8 cellular contexts compared by ENCODE assay signal in the genomic region with DNA sequence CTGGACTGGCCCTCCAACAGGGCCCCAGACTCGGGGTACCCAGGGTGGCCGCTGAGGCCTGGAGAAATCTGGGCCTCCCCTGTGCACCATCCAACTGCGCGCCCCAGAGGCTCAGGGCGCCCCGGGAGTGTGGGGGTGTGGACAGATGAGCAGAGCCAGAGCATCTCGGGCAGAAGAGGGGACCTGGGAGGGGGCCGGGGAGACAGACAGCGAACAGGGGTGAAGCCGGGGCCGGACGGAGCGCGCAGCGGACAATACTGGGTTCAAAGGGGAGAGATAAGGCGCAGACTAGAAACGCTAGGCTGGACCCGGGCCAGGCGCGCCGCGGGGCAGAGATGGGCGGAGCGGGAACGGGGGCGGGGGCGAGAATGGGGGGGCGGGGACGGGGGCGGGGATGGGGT. TPM values are rescaled to one million over a fixed set of nuclear protein-coding genes. Genes with fewer than 3 reads are reported as not detected.
DNase-seq lines count a peak whose midpoint lies in the region; FAIRE-seq and TF ChIP-seq lines count a peak whose summit lies in the region.

No MANE protein-coding gene starts in this region.

- H3K9me3 ChIP-seq in CD4-positive, alpha-beta memory T cell (ENCODE audit: control insufficient read depth in 1 of 2, low read length in 2 of 2) = no peaks in the 10 kb centered on the region
- H3K9me3 ChIP-seq in SK-N-SH = no peaks in the 10 kb centered on the region
- peaks cover 1% of the 10 kb centered on the region for H3K9me3 ChIP-seq in trophoblast cell (ENCODE audit: insufficient read depth, low read depth, low read length)

- H3K18ac ChIP-seq in trophoblast cell (ENCODE audit: low read length) = peak overlapping the region; percentile 37

- CTCF ChIA-PET in CD4-positive, alpha-beta memory T cell (lab: Charles Lee; ENCODE audit: partially characterized antibody) = no interaction called here
- CTCF ChIA-PET in SK-N-SH (lab: Yijun Ruan, JAX) = interaction anchor here (2.9 kb wide), 1 partner anchor 44 kb away, joined by 10 read pairs; no protein-coding TSS in a partner anchor

- 0% methylated on average over 13 of the region's 30 CpGs for WGBS in SK-N-SH (ENCODE audit: low lambda C conversion rate)
- WGBS in trophoblast cell (ENCODE audit: extremely low coverage, insufficient coverage, insufficient read length) = no CpG with 5 or more reads among the region's 30 CpGs

- no peak for DNase-seq in CD4-positive, alpha-beta memory T cell
- DNase-seq in H54 (ENCODE audit: insufficient read length, low spot score) (peak; percentile 60), SK-N-SH (no peak), fibroblast of villous mesenchyme (ENCODE audit: low read depth) (no peak), trophoblast cell (no peak), SK-N-DZ (ENCODE audit: low spot score) (no peak), pons (ENCODE audit: low spot score) (no peak)
- DNase-seq in effector CD8-positive, alpha-beta T cell (lab: John Stamatoyannopoulos, UW) = no peak

- no peak for TF ChIP-seq RAD21 in SK-N-SH (IDR thresholded peaks at IDR 0.05; ENCODE audit: low read length)

- no peaks in the 10 kb centered on the region; the same call in 1 of the 2 replicates for H4K20me1 ChIP-seq in SK-N-SH (ENCODE audit: insufficient read depth)

- intact Hi-C loops in CD4-positive, alpha-beta memory T cell (cut with micrococcal nuclease) = loop anchor here (1.0 to 2.0 kb wide), 4 partner anchors 14 to 265 kb away; partner anchors contain the start of gene TIMM44

- H3K4me2 ChIP-seq in SK-N-SH (peak overlapping the region; percentile 86), trophoblast cell (ENCODE audit: low read length) (peak overlapping the region; percentile 77)

- peak overlapping the region; percentile 55 for H4K91ac ChIP-seq in trophoblast cell (ENCODE audit: low read depth, low read length)

- H3K9ac ChIP-seq in SK-N-SH = peak overlapping the region; percentile 65
- no peak overlapping the region for H3K9ac ChIP-seq in trophoblast cell (ENCODE audit: low read length)

- no peaks in the 10 kb centered on the region for H3K9me2 ChIP-seq in SK-N-SH

- H3K14ac ChIP-seq in trophoblast cell (ENCODE audit: low read length) = peak overlapping the region; percentile 38

- H3K23ac ChIP-seq in trophoblast cell (ENCODE audit: low read length) = no peak overlapping the region

- H2AFZ ChIP-seq in SK-N-SH (ENCODE audit: low read depth) (peak overlapping the region; percentile 84; the same call in 1 of the 2 replicates), trophoblast cell (ENCODE audit: insufficient read depth, low read length, poor library complexity) (peak overlapping the region; percentile 57)

- POLR2A ChIA-PET in CD4-positive, alpha-beta memory T cell (lab: Charles Lee; ENCODE audit: partially characterized antibody) = interaction anchor here (1.0 to 3.4 kb wide), 4 partner anchors 14 to 265 kb away, joined by 3 to 50 read pairs (median 14); partner anchors contain the start of genes NDUFA7, RPS28 and TIMM44
- POLR2A ChIA-PET in SK-N-SH (lab: Yijun Ruan, JAX) = interaction anchor here (0.6 to 1.3 kb wide), 2 partner anchors 10 to 50 kb away, joined by 3 read pairs; no protein-coding TSS in a partner anchor

- H3K4me1 Mint-ChIP-seq in CD4-positive, alpha-beta memory T cell = peaks cover 10 to 26% (median 19%) of the 10 kb centered on the region in 4 donors

- peaks cover 6% of the 10 kb centered on the region; the same call in 1 of the 2 replicates for H3K79me2 ChIP-seq in SK-N-SH (ENCODE audit: insufficient read depth)
- H3K79me2 ChIP-seq in trophoblast cell (ENCODE audit: control insufficient read depth, insufficient read depth, low read length, poor library complexity) = peaks cover 12% of the 10 kb centered on the region

- H4K12ac ChIP-seq in trophoblast cell (ENCODE audit: low read depth, low read length) = peak overlapping the region; percentile 39

- peaks cover 0 to 1% (median 0%) of the 10 kb centered on the region in 8 donors for H3K9me3 Mint-ChIP-seq in CD4-positive, alpha-beta memory T cell

- peaks cover 19% of the 10 kb centered on the region for H3K4me1 ChIP-seq in CD4-positive, alpha-beta memory T cell (ENCODE audit: insufficient read depth, low read length)
- H3K4me1 ChIP-seq in SK-N-SH (ENCODE audit: control insufficient read depth in 1 of 2, insufficient read depth in 2 of 2, low read depth in 1 of 2, low read length in 1 of 2) (peaks cover 0 to 16% of the 10 kb centered on the region in 2 experiments; a peak in 2 of 4 replicates), trophoblast cell (ENCODE audit: control insufficient read depth in 1 of 2, insufficient read depth in 2 of 2, low read length in 2 of 2) (peaks cover 18 to 19% of the 10 kb centered on the region in 2 experiments)

- no peak for TF ChIP-seq POLR2A in H54 (IDR thresholded peaks at IDR 0.05; ENCODE audit: low read depth, low read length)

- no peaks in the 10 kb centered on the region for H3K27me3 Mint-ChIP-seq in CD4-positive, alpha-beta memory T cell

- no peaks in the 10 kb centered on the region for H3K36me3 ChIP-seq in CD4-positive, alpha-beta memory T cell (ENCODE audit: insufficient read depth, low read length)
- H3K36me3 ChIP-seq in SK-N-SH (replicated peaks in 1 of 2; ENCODE audit: control insufficient read depth in 1 of 2, insufficient read depth in 2 of 2, low read length in 1 of 2) = no peaks in the 10 kb centered on the region
- H3K36me3 ChIP-seq in trophoblast cell (ENCODE audit: control insufficient read depth in 1 of 2, insufficient read depth in 2 of 2, low read length in 2 of 2) = no peaks in the 10 kb centered on the region

- H3K27ac ChIP-seq in CD4-positive, alpha-beta memory T cell (ENCODE audit: low read depth, low read length) = peak overlapping the region; percentile 49
- peak overlapping the region in 1 of 2 experiments; percentile 73; a peak in 2 of 4 replicates for H3K27ac ChIP-seq in SK-N-SH (ENCODE audit: low read depth in 2 of 2, low read length in 1 of 2)
- no peak overlapping the region for H3K27ac ChIP-seq in trophoblast cell (ENCODE audit: low read depth, low read length)

- no peak for FAIRE-seq in H54 (lab: Jason Lieb, UNC)

- H3K4me3 Mint-ChIP-seq in CD4-positive, alpha-beta memory T cell = peak overlapping the region; percentile 64 to 84 (median 79)

- no peak overlapping the region for H2BK120ac ChIP-seq in trophoblast cell (ENCODE audit: insufficient read depth, low read length, poor library complexity)

- H2AK5ac ChIP-seq in trophoblast cell (ENCODE audit: low read length) = no peak overlapping the region

- peaks cover 6 to 13% of the 10 kb centered on the region in 2 donors for H3K36me3 Mint-ChIP-seq in CD4-positive, alpha-beta memory T cell

- H3K4me3 ChIP-seq in CD4-positive, alpha-beta memory T cell (ENCODE audit: low read length in 2 of 2) = no peak overlapping the region
- H3K4me3 ChIP-seq in SK-N-SH (ENCODE audit: low read depth in 2 of 2, low read length in 1 of 2) (peak overlapping the region; percentile 43 to 61), fibroblast of villous mesenchyme (ENCODE audit: low read depth, low read length) (peak overlapping the region; percentile 61), trophoblast cell (ENCODE audit: low read depth, low read length) (peak overlapping the region; percentile 23)

- H2BK12ac ChIP-seq in trophoblast cell (ENCODE audit: low read length) = peak overlapping the region; percentile 1

- H3K79me1 ChIP-seq in trophoblast cell (ENCODE audit: low read length) = peaks cover 10% of the 10 kb centered on the region

- peak overlapping the region; percentile 8 for H2BK5ac ChIP-seq in trophoblast cell (ENCODE audit: low read depth, low read length, poor library complexity)

- no peaks in the 10 kb centered on the region for H3K27me3 ChIP-seq in CD4-positive, alpha-beta memory T cell (ENCODE audit: insufficient read depth, low read length)
- no peaks in the 10 kb centered on the region for H3K27me3 ChIP-seq in SK-N-SH (ENCODE audit: insufficient read depth)
- H3K27me3 ChIP-seq in trophoblast cell (ENCODE audit: insufficient read depth, low read length) = no peaks in the 10 kb centered on the region

- no peak overlapping the region for H3K4ac ChIP-seq in trophoblast cell (ENCODE audit: low read depth, low read length)

- no peak for TF ChIP-seq CTCF in SK-N-SH (IDR thresholded peaks at IDR 0.05)
- no peak for TF ChIP-seq CTCF in fibroblast of villous mesenchyme (IDR thresholded peaks at IDR 0.05; ENCODE audit: insufficient read depth, low read depth, low read length)

- H3K27ac Mint-ChIP-seq in CD4-positive, alpha-beta memory T cell = peak overlapping the region in 4 of 7 donors; percentile 60 to 70 (median 67)

- TF ChIP-seq EP300 in SK-N-SH (IDR thresholded peaks at IDR 0.05; ENCODE audit: borderline replicate concordance in 1 of 2, low read depth in 1 of 2, low read length in 1 of 2) = no peak

- peak overlapping the region; percentile 63 for H4K8ac ChIP-seq in trophoblast cell (ENCODE audit: low read depth, low read length)

- H3F3A ChIP-seq in SK-N-SH (replicated peaks; ENCODE audit: insufficient read depth) = no peaks in the 10 kb centered on the region

TF ChIP-seq in SK-N-SH, 30 proteins besides CTCF, POLR2A, EP300 and RAD21 (continues in another document):
- TF ChIP-seq JUND (IDR thresholded peaks at IDR 0.05) (no peak), NFIC (IDR thresholded peaks at IDR 0.05; ENCODE audit: borderline replicate concordance) (0 out of 2 replicates have a peak, but pooled peaks have one; percentile 42), ELF1 (IDR thresholded peaks at IDR 0.05) (no peak), CHD2 (IDR thresholded peaks at IDR 0.05; ENCODE audit: low read length, partially characterized antibody) (no peak), MXI1 (IDR thresholded peaks at IDR 0.05; ENCODE audit: low read depth, low read length) (no peak)

RNA-seq across cellular contexts. Expression of gene CERS4, which starts 0.5 kb away (rescaled TPM):
- 10 to 100 TPM; 29.2 to 30.6 TPM for total RNA-seq in CD4-positive, alpha-beta memory T cell
- polyA plus RNA-seq in CD4-positive, alpha-beta memory T cell = 10 to 100 TPM; 11.3 to 15.4 TPM
- polyA plus RNA-seq in SK-N-SH (2012; rRNA removed) = 36.5 and 41.4 TPM in 2 replicates
- polyA plus RNA-seq in SK-N-SH (2012; cell fraction: cytosol; rRNA removed) = 19.7 and 28.8 TPM in 2 replicates
- polyA plus RNA-seq in SK-N-SH (2012; cell fraction: nucleus; rRNA removed) = 33.0 and 44.4 TPM in 2 replicates
- total RNA-seq in fibroblast of villous mesenchyme = 6.0 and 10.3 TPM in 2 replicates
- 11.5 and 13.1 TPM in 2 replicates for polyA plus RNA-seq in trophoblast cell (2013)
- 24.1 and 31.8 TPM in 2 replicates for polyA plus RNA-seq in SK-N-DZ (2014; cell fraction: cytosol; rRNA removed)
- 22.3 and 25.7 TPM in 2 replicates for polyA plus RNA-seq in SK-N-DZ (2014; cell fraction: nucleus; rRNA removed)

RNA-seq across cellular contexts. Expression of gene FBN3, which starts 59.3 kb away (rescaled TPM):
- total RNA-seq in CD4-positive, alpha-beta memory T cell = not detected
- polyA plus RNA-seq in CD4-positive, alpha-beta memory T cell = not detected
- polyA plus RNA-seq in SK-N-SH (2012; rRNA removed) = not detected in 2 replicates
- polyA plus RNA-seq in SK-N-SH (2012; cell fraction: cytosol; rRNA removed) = not detected in 2 replicates
- polyA plus RNA-seq in SK-N-SH (2012; cell fraction: nucleus; rRNA removed) = 0.04 and 0.20 TPM in 2 replicates
- total RNA-seq in fibroblast of villous mesenchyme = not detected in 2 replicates
- 9.1 and 10.0 TPM in 2 replicates for polyA plus RNA-seq in trophoblast cell (2013)
- polyA plus RNA-seq in SK-N-DZ (2014; cell fraction: cytosol; rRNA removed) = 0.13 and 0.20 TPM in 2 replicates
- 0.41 and 0.47 TPM in 2 replicates for polyA plus RNA-seq in SK-N-DZ (2014; cell fraction: nucleus; rRNA removed)

Comparison
In these comparisons a context has a peak if more than half of its experiments do, and no peak if none do; other contexts are left out.
1. H3K4me3 ChIP-seq: peak in SK-N-SH (2 of 2), fibroblast of villous mesenchyme (single experiment) and trophoblast cell (single experiment); none in CD4-positive, alpha-beta memory T cell (0 of 2).